14 cellular contexts compared by ENCODE assay signal in genomic region chr1:3902111-3902511, GRCh38. TPM values are rescaled to one million over a fixed set of nuclear protein-coding genes. Genes with fewer than 3 reads are reported as not detected.
DNase-seq lines count a peak whose midpoint lies in the region; ATAC-seq and TF ChIP-seq lines count a peak whose summit lies in the region.
"Had no signal": no experiment of that assay in that cellular context is flagged by ENCODE, and none has a peak within 500 bp of the region (broad histone marks: within the 10 kb centered on the region; RNA-seq: fewer than 3 reads in every experiment).

No MANE protein-coding gene starts in this region.

- peak overlapping the region; percentile 94 for H3K4me3 Mint-ChIP-seq in activated CD4-positive, alpha-beta memory T cell treated with anti-CD3 and anti-CD28 coated beads, Interleukin-2, amount 10 ng/mL, durations not matched to agents 7 days and 5 days
- peak overlapping the region; percentile 51 for H3K4me3 Mint-ChIP-seq in endothelial cell (ENCODE audit: unreplicated experiment)
- H3K4me3 Mint-ChIP-seq in stimulated activated memory B cell treated with anti-CD40 and anti-IgM and Interleukin-4, amounts not matched to agents 10 μg/mL and 1 μg/mL and 100 μg/mL, for 72 hours = peak overlapping the region; percentile 50

- WGBS in hepatocyte (ENCODE audit: low lambda C conversion rate, missing lambda C conversion rate) = 96% methylated on average over 15 of the region's 15 CpGs

- no peak overlapping the region for H3K4me3 ChIP-seq in hepatocyte

- CTCF ChIA-PET in activated CD4-positive, alpha-beta memory T cell treated with anti-CD3 and anti-CD28 coated beads, Interleukin-2, amount 10 ng/mL, durations not matched to agents 7 days and 5 days (lab: Charles Lee) = interaction anchor here (1.1 to 2.8 kb wide), 4 partner anchors 10 to 45 kb away, joined by 3 to 9 read pairs (median 4); partner anchors contain the start of genes CEP104 and DFFB

- peaks cover 56% of the 10 kb centered on the region for H3K4me1 Mint-ChIP-seq in activated CD4-positive, alpha-beta memory T cell treated with anti-CD3 and anti-CD28 coated beads, Interleukin-2, amount 10 ng/mL, durations not matched to agents 7 days and 5 days
- H3K4me1 Mint-ChIP-seq in endothelial cell (ENCODE audit: unreplicated experiment) = peaks cover 15% of the 10 kb centered on the region
- H3K4me1 Mint-ChIP-seq in stimulated activated memory B cell treated with anti-CD40 and anti-IgM and Interleukin-4, amounts not matched to agents 10 μg/mL and 1 μg/mL and 100 μg/mL, for 72 hours = peaks cover 22% of the 10 kb centered on the region

- DNase-seq in activated T-cell treated with anti-CD3 and anti-CD28 coated beads for 1 hour (ENCODE audit: low read depth) (peak; percentile 26), activated T-cell treated with anti-CD3 and anti-CD28 coated beads for 4 hours (no peak), endothelial cell (ENCODE audit: low spot score) (no peak), NCI-H1092 treated with DMSO at 0.1 percent for 48 hours (lab: John Stamatoyannopoulos, UW) (no peak), hepatocyte (ENCODE audit: low spot score) (no peak), NCI-H1048 (lab: John Stamatoyannopoulos, UW) (no peak)
- DNase-seq in activated CD4-positive, alpha-beta memory T cell treated with anti-CD3 and anti-CD28 coated beads, Interleukin-2, amount 10 ng/mL, durations not matched to agents 7 days and 5 days = peak; percentile 29
- DNase-seq: Kasumi-1, left ventricle myocardium inferior, NCI-H2107 had no signal

- peak overlapping the region; percentile 99 for H3K27ac Mint-ChIP-seq in activated CD4-positive, alpha-beta memory T cell treated with anti-CD3 and anti-CD28 coated beads, Interleukin-2, amount 10 ng/mL, durations not matched to agents 7 days and 5 days
- no peak overlapping the region for H3K27ac Mint-ChIP-seq in endothelial cell (ENCODE audit: unreplicated experiment)
- H3K27ac Mint-ChIP-seq in stimulated activated memory B cell treated with anti-CD40 and anti-IgM and Interleukin-4, amounts not matched to agents 10 μg/mL and 1 μg/mL and 100 μg/mL, for 72 hours = peak overlapping the region; percentile 98

- H3K36me3 Mint-ChIP-seq in activated CD4-positive, alpha-beta memory T cell treated with anti-CD3 and anti-CD28 coated beads, Interleukin-2, amount 10 ng/mL, durations not matched to agents 7 days and 5 days (ENCODE audit: low read depth) = peaks cover 7% of the 10 kb centered on the region
- no peaks in the 10 kb centered on the region for H3K36me3 Mint-ChIP-seq in endothelial cell (ENCODE audit: low read depth, unreplicated experiment)
- peaks cover 16% of the 10 kb centered on the region for H3K36me3 Mint-ChIP-seq in stimulated activated memory B cell treated with anti-CD40 and anti-IgM and Interleukin-4, amounts not matched to agents 10 μg/mL and 1 μg/mL and 100 μg/mL, for 72 hours

- H3K27me3 Mint-ChIP-seq in activated CD4-positive, alpha-beta memory T cell treated with anti-CD3 and anti-CD28 coated beads, Interleukin-2, amount 10 ng/mL, durations not matched to agents 7 days and 5 days = no peaks in the 10 kb centered on the region
- peaks cover 10% of the 10 kb centered on the region for H3K27me3 Mint-ChIP-seq in endothelial cell (ENCODE audit: unreplicated experiment)
- H3K27me3 Mint-ChIP-seq in stimulated activated memory B cell treated with anti-CD40 and anti-IgM and Interleukin-4, amounts not matched to agents 10 μg/mL and 1 μg/mL and 100 μg/mL, for 72 hours = no peaks in the 10 kb centered on the region

- H3K4me1 ChIP-seq in hepatocyte (ENCODE audit: insufficient read depth) = no peaks in the 10 kb centered on the region
- H3K4me1 ChIP-seq: prostate gland had no signal

- H3K36me3 ChIP-seq in hepatocyte (replicated peaks; ENCODE audit: insufficient read depth, low read depth) = no peaks in the 10 kb centered on the region
- H3K36me3 ChIP-seq: left ventricle myocardium inferior, prostate gland, thyroid gland had no signal

- no peak overlapping the region for H2AFZ ChIP-seq in hepatocyte

- H3K27me3 ChIP-seq in hepatocyte = no peaks in the 10 kb centered on the region
- H3K27me3 ChIP-seq: thyroid gland had no signal

- H3K9me3 ChIP-seq in hepatocyte (ENCODE audit: low read depth) = no peaks in the 10 kb centered on the region
- H3K9me3 ChIP-seq: A549, prostate gland, thyroid gland had no signal

- no peaks in the 10 kb centered on the region for H4K20me1 ChIP-seq in hepatocyte (ENCODE audit: insufficient read depth, poor library complexity, severe bottlenecking)

- peaks cover 35% of the 10 kb centered on the region for H3K79me2 ChIP-seq in hepatocyte

- ATAC-seq in stimulated activated memory B cell treated with anti-CD40 and anti-IgM and Interleukin-4, amounts not matched to agents 10 μg/mL and 1 μg/mL and 100 μg/mL, for 72 hours = no peak

- H3K9me3 Mint-ChIP-seq in activated CD4-positive, alpha-beta memory T cell treated with anti-CD3 and anti-CD28 coated beads, Interleukin-2, amount 10 ng/mL, durations not matched to agents 7 days and 5 days = peaks cover 6% of the 10 kb centered on the region
- H3K9me3 Mint-ChIP-seq in endothelial cell (ENCODE audit: unreplicated experiment) = no peaks in the 10 kb centered on the region
- H3K9me3 Mint-ChIP-seq in stimulated activated memory B cell treated with anti-CD40 and anti-IgM and Interleukin-4, amounts not matched to agents 10 μg/mL and 1 μg/mL and 100 μg/mL, for 72 hours = peaks cover 3% of the 10 kb centered on the region

- no peak overlapping the region for H3K4me2 ChIP-seq in hepatocyte

- TF ChIP-seq CTCF in endothelial cell (IDR thresholded peaks at IDR 0.05; ENCODE audit: unreplicated experiment) (no peak), hepatocyte (IDR thresholded peaks at IDR 0.05; ENCODE audit: poor library complexity) (no peak)

- no peak overlapping the region for H3K27ac ChIP-seq in hepatocyte

- H3K9me2 ChIP-seq in hepatocyte (replicated peaks; ENCODE audit: insufficient read depth) = no peaks in the 10 kb centered on the region

- POLR2A ChIA-PET in activated CD4-positive, alpha-beta memory T cell treated with anti-CD3 and anti-CD28 coated beads, Interleukin-2, amount 10 ng/mL, durations not matched to agents 7 days and 5 days (lab: Charles Lee) = interaction anchor here (1.7 to 3.1 kb wide), 3 partner anchors 11 to 45 kb away, joined by 7 to 21 read pairs (median 12); partner anchors contain the start of genes CEP104 and DFFB

RNA-seq across cellular contexts. Expression of gene C1orf174, which starts 2.0 kb away (rescaled TPM):
- 10 to 100 TPM; 24.1 to 25.5 TPM for total RNA-seq in activated CD4-positive, alpha-beta memory T cell treated with anti-CD3 and anti-CD28 coated beads, Interleukin-2, amount 10 ng/mL, durations not matched to agents 7 days and 5 days
- total RNA-seq in endothelial cell (ENCODE audit: unreplicated experiment) = 25.6 TPM
- total RNA-seq in hepatocyte = 20.7 and 26.7 TPM in 2 replicates
- 23.6 and 28.9 TPM in 2 replicates for polyA plus RNA-seq in hepatocyte

RNA-seq across cellular contexts. Expression of gene DFFB, which starts 44.8 kb away (rescaled TPM):
- 1 to 10 TPM; 9.0 to 9.5 TPM for total RNA-seq in activated CD4-positive, alpha-beta memory T cell treated with anti-CD3 and anti-CD28 coated beads, Interleukin-2, amount 10 ng/mL, durations not matched to agents 7 days and 5 days
- 6.8 TPM for total RNA-seq in endothelial cell (ENCODE audit: unreplicated experiment)
- 5.3 and 6.2 TPM in 2 replicates for total RNA-seq in hepatocyte
- polyA plus RNA-seq in hepatocyte = 3.5 and 5.5 TPM in 2 replicates

RNA-seq across cellular contexts. Expression of gene CEP104, which starts 45.1 kb away (rescaled TPM):
- total RNA-seq in activated CD4-positive, alpha-beta memory T cell treated with anti-CD3 and anti-CD28 coated beads, Interleukin-2, amount 10 ng/mL, durations not matched to agents 7 days and 5 days = 10 to 100 TPM; 43.0 to 46.0 TPM
- total RNA-seq in endothelial cell (ENCODE audit: unreplicated experiment) = 40.3 TPM
- total RNA-seq in hepatocyte = 7.7 and 12.7 TPM in 2 replicates
- polyA plus RNA-seq in hepatocyte = 22.6 and 25.2 TPM in 2 replicates

Comparison
In these comparisons a context has a peak if more than half of its experiments do, and no peak if none do; other contexts are left out.
1. DNase-seq: peak in activated T-cell treated with anti-CD3 and anti-CD28 coated beads for 1 hour (single experiment) and activated CD4-positive, alpha-beta memory T cell treated with anti-CD3 and anti-CD28 coated beads, Interleukin-2, amount 10 ng/mL, durations not matched to agents 7 days and 5 days (single experiment); none in activated T-cell treated with anti-CD3 and anti-CD28 coated beads for 4 hours (single experiment), endothelial cell (single experiment), NCI-H1092 treated with DMSO at 0.1 percent for 48 hours (single experiment), hepatocyte (single experiment) and NCI-H1048 (single experiment).
2. Peak in every context shown above with its lines, with median percentiles within 50 percentile points of each other: H3K4me3 Mint-ChIP-seq.